Comparison of ENCODE assay signal across 16 cellular contexts in genomic region chr4:178329226-178329872, GRCh38.
A peak's percentile ranks its signal among the peaks of the same experiment; 100 is the strongest.
DNase-seq lines count a peak whose midpoint lies in the region; ATAC-seq and TF ChIP-seq lines count a peak whose summit lies in the region.
"Had no signal": no experiment of that assay in that cellular context is flagged by ENCODE, and none has a peak within 500 bp of the region (broad histone marks: within the 10 kb centered on the region; RNA-seq: fewer than 3 reads in every experiment).

No MANE protein-coding gene starts in this region.

- H3K18ac ChIP-seq in mesenchymal stem cell (ENCODE audit: low read depth in 1 of 2, low read length in 2 of 2), result no peak overlapping the region

- no peak overlapping the region for H3K14ac ChIP-seq in mesenchymal stem cell (ENCODE audit: low read length in 2 of 2)

- H4K91ac ChIP-seq in mesenchymal stem cell (ENCODE audit: low read length), result no peak overlapping the region

- peaks cover 7% of the 10 kb centered on the region; the same call in 1 of the 2 replicates for H3K4me1 ChIP-seq in OCI-LY3 (ENCODE audit: low read length)
- H3K4me1 ChIP-seq in mesenchymal stem cell (ENCODE audit: control insufficient read depth, insufficient read depth, low read depth, low read length), result no peaks in the 10 kb centered on the region
- no peaks in the 10 kb centered on the region for H3K4me1 ChIP-seq in suprapubic skin
- H3K4me1 ChIP-seq: BLaER1 had no signal

- H2AFZ ChIP-seq in OCI-LY3 (ENCODE audit: low read depth, low read length) (no peak overlapping the region), mesenchymal stem cell (ENCODE audit: low read depth, low read length) (no peak overlapping the region)
- H2AFZ ChIP-seq: GM23248 had no signal

- TF ChIP-seq POLR2A in suprapubic skin (IDR thresholded peaks at IDR 0.05), result no peak

- H3K79me1 ChIP-seq in mesenchymal stem cell (replicated peaks; ENCODE audit: low read length, poor library complexity, severe bottlenecking), result no peaks in the 10 kb centered on the region

- no peaks in the 10 kb centered on the region for H3K27me3 ChIP-seq in OCI-LY3 (ENCODE audit: low read depth, low read length)
- H3K27me3 ChIP-seq in mesenchymal stem cell (ENCODE audit: control insufficient read depth in 1 of 2, insufficient read depth in 1 of 2, low read length in 2 of 2), result no peaks in the 10 kb centered on the region
- no peaks in the 10 kb centered on the region for H3K27me3 ChIP-seq in suprapubic skin
- H3K27me3 ChIP-seq: BLaER1 had no signal

- no peak overlapping the region for H3K23ac ChIP-seq in mesenchymal stem cell (ENCODE audit: low read length in 2 of 2)

- H3K9me3 ChIP-seq in OCI-LY3 (ENCODE audit: insufficient read depth, low read length), result peaks cover 10% of the 10 kb centered on the region
- H3K9me3 ChIP-seq in mesenchymal stem cell (ENCODE audit: control insufficient read depth, low read length), result peaks cover 5% of the 10 kb centered on the region
- H3K9me3 ChIP-seq in suprapubic skin, result no peaks in the 10 kb centered on the region
- H3K9me3 ChIP-seq: BLaER1 had no signal

- no peaks in the 10 kb centered on the region for H4K20me1 ChIP-seq in OCI-LY3 (ENCODE audit: insufficient read depth, low read length)
- H4K20me1 ChIP-seq: BLaER1 had no signal

- no peak overlapping the region for H2BK15ac ChIP-seq in mesenchymal stem cell (ENCODE audit: low read depth, poor library complexity, severe bottlenecking)

- no peaks in the 10 kb centered on the region for H3K79me2 ChIP-seq in OCI-LY3 (ENCODE audit: low read length)

- H4K8ac ChIP-seq in mesenchymal stem cell (ENCODE audit: low read length), result no peak overlapping the region

- no peak for ATAC-seq in HG02763 (IDR thresholded peaks at IDR 0.05; ENCODE audit: unreplicated experiment)
- ATAC-seq: HepG2 had no signal

- WGBS in mesenchymal stem cell, result 48% methylated on average over 3 of the region's 3 CpGs
- WGBS in suprapubic skin, result 75% methylated on average over 3 of the region's 3 CpGs

- no peak overlapping the region for H3K4ac ChIP-seq in mesenchymal stem cell (ENCODE audit: low read depth in 1 of 2, low read length in 2 of 2)

- H3K36me3 ChIP-seq in OCI-LY3 (replicated peaks; ENCODE audit: low read depth, low read length), result no peaks in the 10 kb centered on the region
- H3K36me3 ChIP-seq in mesenchymal stem cell (ENCODE audit: control insufficient read depth in 1 of 2, insufficient read depth in 2 of 2, low read depth in 1 of 2, low read length in 2 of 2), result no peaks in the 10 kb centered on the region
- H3K36me3 ChIP-seq in suprapubic skin, result no peaks in the 10 kb centered on the region
- H3K36me3 ChIP-seq: BLaER1 had no signal

- no peak overlapping the region for H2BK120ac ChIP-seq in mesenchymal stem cell (ENCODE audit: low read depth, low read length)

- H2BK12ac ChIP-seq in mesenchymal stem cell (ENCODE audit: low read length in 2 of 2), result no peak overlapping the region

- DNase-seq in G401 (ENCODE audit: low spot score) (peak; percentile 71), cerebellar cortex (ENCODE audit: low spot score) (peak; percentile 61), mesenchymal stem cell (peak; percentile 58), suprapubic skin (ENCODE audit: low spot score in 2 of 2) (no peak), superior temporal gyrus (ENCODE audit: extremely low spot score) (no peak)
- DNase-seq: 8988T; CD4-positive, alpha-beta memory T cell; DMS153; DMS79; GM23248; HCEC 1CT had no signal

- no peak overlapping the region for H3K4me3 ChIP-seq in OCI-LY3 (ENCODE audit: low read length)
- no peak overlapping the region for H3K4me3 ChIP-seq in mesenchymal stem cell (ENCODE audit: insufficient read depth in 1 of 2, low read depth in 1 of 2, low read length in 2 of 2)
- H3K4me3 ChIP-seq in suprapubic skin, result no peak overlapping the region
- H3K4me3 ChIP-seq: BLaER1, GM23248 had no signal

- H3K4me2 ChIP-seq in OCI-LY3 (ENCODE audit: low read length) (peak overlapping the region; percentile 21; the same call in 1 of the 2 replicates), mesenchymal stem cell (ENCODE audit: low read length, poor library complexity, severe bottlenecking) (no peak overlapping the region)
- H3K4me2 ChIP-seq: BLaER1 had no signal

- H3K9ac ChIP-seq in OCI-LY3 (ENCODE audit: low read length), result no peak overlapping the region
- H3K9ac ChIP-seq in mesenchymal stem cell (ENCODE audit: low read length), result no peak overlapping the region
- H3K9ac ChIP-seq: BLaER1, GM23248 had no signal

- TF ChIP-seq CTCF in OCI-LY3 (IDR thresholded peaks at IDR 0.05; ENCODE audit: low read depth, low read length), result no peak
- no peak for TF ChIP-seq CTCF in suprapubic skin (IDR thresholded peaks at IDR 0.05)

- H2BK5ac ChIP-seq in mesenchymal stem cell (ENCODE audit: low read depth, low read length, poor library complexity, severe bottlenecking), result no peak overlapping the region

- no peak for TF ChIP-seq EP300 in suprapubic skin (IDR thresholded peaks at IDR 0.05)

- H2AK5ac ChIP-seq in mesenchymal stem cell (ENCODE audit: low read length, severe bottlenecking), result no peak overlapping the region

- H3K27ac ChIP-seq in OCI-LY3 (ENCODE audit: low read length) (no peak overlapping the region), mesenchymal stem cell (ENCODE audit: low read length, poor library complexity, severe bottlenecking) (no peak overlapping the region), suprapubic skin (no peak overlapping the region)
- H3K27ac ChIP-seq: BLaER1, GM23248, HL-60 had no signal

- in situ Hi-C loops in G401 (cut with HindIII; ENCODE audit: low sequenced_read_pairs), result no loop called here

Comparison
In these comparisons a context has a peak if more than half of its experiments do, and no peak if none do; other contexts are left out.
1. DNase-seq: peak in G401 (single experiment), cerebellar cortex (single experiment) and mesenchymal stem cell (single experiment); none in suprapubic skin (0 of 2) and superior temporal gyrus (single experiment).